In the genomic region with DNA sequence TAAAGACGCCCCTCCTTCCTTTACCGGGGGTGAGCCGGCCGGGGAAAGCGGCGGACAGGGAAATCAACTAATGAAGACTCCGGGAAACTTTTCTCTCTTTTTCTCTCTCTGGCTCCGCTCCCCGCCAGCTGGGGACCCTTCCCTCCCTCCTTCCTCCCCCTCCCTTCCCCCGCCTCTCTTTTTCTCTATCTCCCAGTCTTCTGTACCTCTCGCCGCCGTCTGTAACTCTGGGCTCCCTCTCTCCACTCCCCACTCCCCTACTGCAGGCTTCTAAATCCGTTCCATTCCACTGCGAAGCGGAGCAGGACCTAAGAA, we compare ENCODE assay signal across 17 cellular contexts. TPM values are rescaled to one million over a fixed set of nuclear protein-coding genes. Genes with fewer than 3 reads are reported as not detected.
A peak's percentile ranks its signal among the peaks of the same experiment; 100 is the strongest.
DNase-seq lines count a peak whose midpoint lies in the region; ATAC-seq and TF ChIP-seq lines count a peak whose summit lies in the region.
"Had no signal": no experiment of that assay in that cellular context is flagged by ENCODE, and none has a peak within 500 bp of the region (broad histone marks: within the 10 kb centered on the region; RNA-seq: fewer than 3 reads in every experiment).

No MANE protein-coding gene starts in this region.

- peak overlapping the region; percentile 43; the same call in 2 of the 3 replicates for H3K4me3 Mint-ChIP-seq in GM23338
- peak overlapping the region; percentile 26 to 86 (median 74) for H3K4me3 Mint-ChIP-seq in brain
- peak overlapping the region; percentile 52 for H3K4me3 Mint-ChIP-seq in nephron progenitor cell
- H3K4me3 Mint-ChIP-seq in progenitor cell of endocrine pancreas (ENCODE audit: low read depth): no peak overlapping the region

- H3K27ac ChIP-seq in GM23338 (ENCODE audit: low read depth): no peak overlapping the region
- H3K27ac ChIP-seq: BLaER1, pancreas had no signal

- H4K20me1 ChIP-seq in GM23338 (replicated peaks; ENCODE audit: insufficient read depth): peaks cover 76% of the 10 kb centered on the region

- H3K4me3 ChIP-seq in GM23338: peak overlapping the region; percentile 26
- H3K4me3 ChIP-seq: BLaER1, pancreas had no signal

- H3K27ac Mint-ChIP-seq in GM23338: no peak overlapping the region
- H3K27ac Mint-ChIP-seq in brain: peak overlapping the region in 2 of 5 experiments; percentile 69 to 73
- H3K27ac Mint-ChIP-seq in nephron progenitor cell: no peak overlapping the region
- H3K27ac Mint-ChIP-seq in progenitor cell of endocrine pancreas: no peak overlapping the region

- H3K4me1 Mint-ChIP-seq in GM23338 (peaks cover 15% of the 10 kb centered on the region), brain (peaks cover 17% of the 10 kb centered on the region), nephron progenitor cell (peaks cover 32% of the 10 kb centered on the region), progenitor cell of endocrine pancreas (ENCODE audit: low read depth) (no peaks in the 10 kb centered on the region)

- DNase-seq in A172 (ENCODE audit: low spot score): peak; percentile 26
- DNase-seq in GM23338 (ENCODE audit: low spot score): peak; percentile 90
- no peak for DNase-seq in nephron progenitor cell
- DNase-seq in stimulated activated CD8-positive, alpha-beta memory T cell treated with anti-CD3 and anti-CD28 coated beads, Interleukin-4, amount 100 ng/mL, for 48 hours: no peak
- DNase-seq in progenitor cell of endocrine pancreas (ENCODE audit: low spot score, unreplicated experiment): no peak
- DNase-seq: activated CD4-positive, alpha-beta T cell treated with anti-CD3 and anti-CD28 coated beads, Interleukin-2, amount 50 U/mL, for 4 hours; activated effector memory CD4-positive, alpha-beta T cell treated with Interleukin-2 at 50 U/mL for 16 hours; left ventricle myocardium superior; NCI-H1092 treated with DMSO at 0.1 percent for 48 hours had no signal

- H3K9me2 ChIP-seq in GM23338 (ENCODE audit: insufficient read depth): no peaks in the 10 kb centered on the region

- H3K9me3 Mint-ChIP-seq in GM23338 (no peaks in the 10 kb centered on the region; the same call in 1 of the 3 replicates), brain (peaks cover 0 to 4% (median 0%) of the 10 kb centered on the region in 5 experiments), nephron progenitor cell (no peaks in the 10 kb centered on the region), progenitor cell of endocrine pancreas (ENCODE audit: low read depth) (no peaks in the 10 kb centered on the region)

- TF ChIP-seq CTCF in GM23338 (conservative IDR thresholded peaks at IDR 0.05; ENCODE audit: low read depth in 2 of 2) (no peak), brain (conservative IDR thresholded peaks at IDR 0.05) (no peak), nephron progenitor cell (IDR thresholded peaks at IDR 0.05) (no peak), progenitor cell of endocrine pancreas (IDR thresholded peaks at IDR 0.05; ENCODE audit: unreplicated experiment) (no peak)

- peak; percentile 50 for ATAC-seq in GM23338
- no peak for ATAC-seq in GM18873 (IDR thresholded peaks at IDR 0.05; ENCODE audit: low FRiP score, unreplicated experiment)
- ATAC-seq in GM19324 (IDR thresholded peaks at IDR 0.05; ENCODE audit: low FRiP score, unreplicated experiment): no peak
- ATAC-seq: left ventricle myocardium superior, pancreas had no signal

- H3K36me3 Mint-ChIP-seq in GM23338 (ENCODE audit: low read depth) (no peaks in the 10 kb centered on the region; the same call in 2 of the 3 replicates), brain (no peaks in the 10 kb centered on the region), nephron progenitor cell (ENCODE audit: low read depth) (no peaks in the 10 kb centered on the region), progenitor cell of endocrine pancreas (ENCODE audit: insufficient read depth) (no peaks in the 10 kb centered on the region)

- H3K36me3 ChIP-seq in GM23338 (ENCODE audit: insufficient read depth): no peaks in the 10 kb centered on the region
- H3K36me3 ChIP-seq: BLaER1, pancreas had no signal

- peaks cover 100% of the 10 kb centered on the region for H3K27me3 ChIP-seq in GM23338 (ENCODE audit: insufficient read depth)

- H3K4me1 ChIP-seq in GM23338 (ENCODE audit: insufficient read depth): peaks cover 15% of the 10 kb centered on the region
- H3K4me1 ChIP-seq: BLaER1, pancreas had no signal

- no peak overlapping the region for H2AFZ ChIP-seq in GM23338

- peaks cover 53% of the 10 kb centered on the region for H3F3A ChIP-seq in GM23338 (replicated peaks; ENCODE audit: low read depth)

- peak overlapping the region; percentile 74 for H3K4me2 ChIP-seq in GM23338
- H3K4me2 ChIP-seq: BLaER1 had no signal

- H3K27me3 Mint-ChIP-seq in GM23338 (ENCODE audit: insufficient read depth, low read depth, poor library complexity): peaks cover 100% of the 10 kb centered on the region
- H3K27me3 Mint-ChIP-seq in brain: peaks cover 100% of the 10 kb centered on the region
- H3K27me3 Mint-ChIP-seq in nephron progenitor cell (ENCODE audit: low read depth, poor library complexity): peaks cover 100% of the 10 kb centered on the region
- peaks cover 98% of the 10 kb centered on the region for H3K27me3 Mint-ChIP-seq in progenitor cell of endocrine pancreas

- H3K79me2 ChIP-seq in GM23338 (replicated peaks; ENCODE audit: insufficient read depth): no peaks in the 10 kb centered on the region

TF ChIP-seq in GM23338, 12 proteins besides CTCF, POLR2A, EP300 and RAD21 (continues in another document):
- no peak for TF ChIP-seq REST (IDR thresholded peaks at IDR 0.05; ENCODE audit: unreplicated experiment)
- TF ChIP-seq STAT1 (IDR thresholded peaks at IDR 0.05; ENCODE audit: unreplicated experiment): no peak
- no peak for TF ChIP-seq EZH2phosphoT487 (IDR thresholded peaks at IDR 0.05; ENCODE audit: unreplicated experiment)
- TF ChIP-seq ZNF331 (CRISPR knock-in tag; IDR thresholded peaks at IDR 0.05; ENCODE audit: low read depth): no peak
- no peak for TF ChIP-seq CREB1 (CRISPR knock-in tag; IDR thresholded peaks at IDR 0.05; ENCODE audit: low read depth)
- TF ChIP-seq JUNB (IDR thresholded peaks at IDR 0.05; ENCODE audit: unreplicated experiment): no peak

RNA-seq across cellular contexts. Expression of gene HOXC11, which starts 6.9 kb away (rescaled TPM):
- total RNA-seq in A172 (2014; rRNA removed; shearing (Covaris generic)): 1.0 and 2.3 TPM in 2 replicates
- total RNA-seq in GM23338 (2014; rRNA removed; shearing (Covaris generic)): not detected in 2 replicates
- not detected in 2 replicates for polyA plus RNA-seq in GM23338 (2016; fragmentation: Nextera tagmentation; extraction: Ambion mirVana)
- polyA plus RNA-seq in brain (ENCODE audit: insufficient read depth, low read depth, low replicate concordance): not detected
- total RNA-seq in progenitor cell of endocrine pancreas: not detected in 2 replicates
- total RNA-seq: cardiac septum, endothelial cell of umbilical vein, HT1080, left ventricle myocardium superior, pancreas had no signal
- polyA plus RNA-seq: endothelial cell of umbilical vein, pancreas had no signal

RNA-seq across cellular contexts. Expression of gene HOTAIR, which starts 8.7 kb away (rescaled TPM):
- 8.4 and 9.8 TPM in 2 replicates for total RNA-seq in A172 (2014; rRNA removed; shearing (Covaris generic))
- total RNA-seq in GM23338 (2014; rRNA removed; shearing (Covaris generic)): not detected in 2 replicates
- polyA plus RNA-seq in GM23338 (2016; fragmentation: Nextera tagmentation; extraction: Ambion mirVana) (not detected in 2 replicates), brain (ENCODE audit: insufficient read depth, low read depth, low replicate concordance) (not detected)
- not detected in 2 replicates for total RNA-seq in progenitor cell of endocrine pancreas
- total RNA-seq: cardiac septum, endothelial cell of umbilical vein, left ventricle myocardium superior, pancreas had no signal
- polyA plus RNA-seq: endothelial cell of umbilical vein, pancreas had no signal

RNA-seq across cellular contexts. Expression of gene HOXC12, which starts 11.3 kb away (rescaled TPM):
- not detected in 2 replicates for total RNA-seq in A172 (2014; rRNA removed; shearing (Covaris generic))
- total RNA-seq in GM23338 (2014; rRNA removed; shearing (Covaris generic)): not detected in 2 replicates
- polyA plus RNA-seq in GM23338 (2016; fragmentation: Nextera tagmentation; extraction: Ambion mirVana) (not detected in 2 replicates), brain (ENCODE audit: insufficient read depth, low read depth, low replicate concordance) (not detected)
- not detected in 2 replicates for total RNA-seq in progenitor cell of endocrine pancreas
- total RNA-seq: cardiac septum, endothelial cell of umbilical vein, HT1080, left ventricle myocardium superior, pancreas had no signal
- polyA plus RNA-seq: endothelial cell of umbilical vein, pancreas had no signal

RNA-seq across cellular contexts. Expression of gene HOXC10, which starts 18.9 kb away (rescaled TPM):
- total RNA-seq in A172 (2014; rRNA removed; shearing (Covaris generic)): 4.4 and 4.9 TPM in 2 replicates
- total RNA-seq in GM23338 (2014; rRNA removed; shearing (Covaris generic)): not detected in 2 replicates
- polyA plus RNA-seq in GM23338 (2016; fragmentation: Nextera tagmentation; extraction: Ambion mirVana): not detected in 2 replicates
- polyA plus RNA-seq in brain (ENCODE audit: insufficient read depth, low read depth, low replicate concordance): not detected
- not detected in 2 replicates for total RNA-seq in progenitor cell of endocrine pancreas
- total RNA-seq: cardiac septum, endothelial cell of umbilical vein, left ventricle myocardium superior had no signal

RNA-seq across cellular contexts. Expression of gene HOXC13, which starts 27.4 kb away (rescaled TPM):
- total RNA-seq in A172 (2014; rRNA removed; shearing (Covaris generic)): 7.5 and 8.9 TPM in 2 replicates
- total RNA-seq in GM23338 (2014; rRNA removed; shearing (Covaris generic)): 0.10 TPM in 1 of 2 replicates, not detected in the other
- not detected in 2 replicates for polyA plus RNA-seq in GM23338 (2016; fragmentation: Nextera tagmentation; extraction: Ambion mirVana)
- polyA plus RNA-seq in brain (ENCODE audit: insufficient read depth, low read depth, low replicate concordance): not detected
- total RNA-seq in progenitor cell of endocrine pancreas: not detected in 2 replicates
- total RNA-seq: cardiac septum, endothelial cell of umbilical vein, left ventricle myocardium superior had no signal
- polyA plus RNA-seq: endothelial cell of umbilical vein, pancreas had no signal

Comparison
In these comparisons a context has a peak if more than half of its experiments do, and no peak if none do; other contexts are left out.
1. DNase-seq: peak in A172 (single experiment) and GM23338 (single experiment); none in nephron progenitor cell (single experiment), stimulated activated CD8-positive, alpha-beta memory T cell treated with anti-CD3 and anti-CD28 coated beads, Interleukin-4, amount 100 ng/mL, for 48 hours (single experiment) and progenitor cell of endocrine pancreas (single experiment).